8 cellular contexts compared by ENCODE assay signal in the genomic region with DNA sequence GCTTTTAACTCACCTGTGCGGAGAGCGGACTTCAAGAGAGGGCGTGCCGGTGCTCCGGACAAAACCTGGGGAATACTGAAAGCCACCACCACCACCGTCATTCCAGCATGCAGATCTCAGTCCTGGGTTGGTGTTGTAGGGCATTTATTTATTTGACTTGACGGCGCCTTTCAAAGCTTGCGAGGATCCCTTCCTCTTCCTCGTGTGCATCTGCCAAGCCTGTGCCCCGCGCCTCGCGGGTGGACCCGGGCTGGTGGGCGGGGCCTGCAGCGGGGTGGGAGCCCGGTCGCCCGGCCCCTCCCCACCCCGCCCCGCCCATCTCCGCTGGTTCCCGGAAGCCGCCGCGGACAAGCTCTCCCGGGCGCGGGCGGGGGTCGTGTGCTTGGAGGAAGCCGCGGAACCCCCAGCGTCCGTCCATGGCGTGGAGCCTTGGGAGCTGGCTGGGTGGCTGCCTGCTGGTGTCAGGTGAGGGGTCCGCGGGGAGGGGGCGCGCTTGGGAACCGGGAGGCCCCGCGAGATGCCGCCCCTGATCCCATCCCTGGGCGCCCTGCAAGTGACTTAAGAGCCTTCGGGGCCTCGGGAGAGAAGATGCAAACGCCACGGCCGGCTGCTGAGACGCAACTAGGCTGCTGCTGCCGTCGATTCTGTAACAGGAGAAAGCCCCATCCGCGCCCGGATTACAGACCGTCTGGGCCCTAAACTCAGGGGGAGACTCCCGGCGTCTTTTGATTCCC. TPM values are rescaled to one million over a fixed set of nuclear protein-coding genes. Genes with fewer than 3 reads are reported as not detected.
DNase-seq lines count a peak whose midpoint lies in the region; ATAC-seq and TF ChIP-seq lines count a peak whose summit lies in the region.

Gene IL10RB, plus strand, starts transcription at position 318 of the 734 bp plus-strand sequence. Its CDS starts 99 bp downstream, at position 417.

- 1 to 2% (median 1%) methylated on average over 44 to 60 of the region's 60 CpGs for WGBS in psoas muscle, 3 donors

- peak within 1 kb of the TSS; percentile 85 for H3K4me3 ChIP-seq in HAP-1
- H3K4me3 ChIP-seq in left ventricle myocardium inferior = peak within 1 kb of the TSS; percentile 95
- peak within 1 kb of the TSS; percentile 87 for H3K4me3 ChIP-seq in psoas muscle

- peak within 1 kb of the TSS; percentile 98 for H3K4me3 Mint-ChIP-seq in T-helper 17 cell

- peak; percentile 67 for DNase-seq in EH (ENCODE audit: low read depth)
- peak; percentile 42 to 81 for DNase-seq in HAP-1 (ENCODE audit: low spot score in 2 of 2)
- DNase-seq in NCI-H1105 (lab: John Stamatoyannopoulos, UW) = peak; percentile 75
- DNase-seq in T-helper 17 cell = peak; percentile 54 to 79 (median 74)
- DNase-seq in amniotic stem cell (lab: John Stamatoyannopoulos, UW) = peak; percentile 27
- peak; percentile 81 for DNase-seq in left ventricle myocardium inferior
- peak; percentile 78 to 82 for DNase-seq in psoas muscle
- DNase-seq in ureter (ENCODE audit: low spot score) = peak; percentile 61

- ATAC-seq in T-helper 17 cell (peak; percentile 79), psoas muscle (peak; percentile 79 to 94 (median 88))

- in situ Hi-C loops in HAP-1 (cut with MboI; ENCODE audit: low sequenced_read_pairs) = no loop called here

- no peaks in the 10 kb centered on the region for H3K27me3 Mint-ChIP-seq in T-helper 17 cell

- intact Hi-C loops in left ventricle myocardium inferior (cut with micrococcal nuclease) = no loop called here
- intact Hi-C loops in psoas muscle (cut with DNase I) = no loop called here

- no peak for TF ChIP-seq CTCF in left ventricle myocardium inferior (IDR thresholded peaks at IDR 0.05; ENCODE audit: borderline replicate concordance)
- no peak for TF ChIP-seq CTCF in psoas muscle (IDR thresholded peaks at IDR 0.05)

- 0 out of 2 replicates have a peak, but pooled peaks cover 2% of the 10 kb centered on the region for H3K4me1 ChIP-seq in HAP-1
- H3K4me1 ChIP-seq in left ventricle myocardium inferior = peaks cover 31% of the 10 kb centered on the region
- H3K4me1 ChIP-seq in psoas muscle = no peaks in the 10 kb centered on the region

- H3K4me1 Mint-ChIP-seq in T-helper 17 cell = peaks cover 44% of the 10 kb centered on the region

- H3K27me3 ChIP-seq in HAP-1 (ENCODE audit: low read depth) (no peaks in the 10 kb centered on the region), left ventricle myocardium inferior (ENCODE audit: low read depth) (no peaks in the 10 kb centered on the region), psoas muscle (ENCODE audit: insufficient read depth in 3 of 3, low read length in 2 of 3) (no peaks in the 10 kb centered on the region)

- peak within 1 kb of the TSS; percentile 90 for H3K27ac ChIP-seq in left ventricle myocardium inferior (replicated peaks)
- H3K27ac ChIP-seq in psoas muscle = peak within 1 kb of the TSS; percentile 79

- H3K9me3 ChIP-seq in HAP-1 = no peaks in the 10 kb centered on the region
- no peaks in the 10 kb centered on the region for H3K9me3 ChIP-seq in T-helper 17 cell (ENCODE audit: control insufficient read depth, low read length, poor library complexity, severe bottlenecking)
- H3K9me3 ChIP-seq in left ventricle myocardium inferior (replicated peaks) = no peaks in the 10 kb centered on the region
- no peaks in the 10 kb centered on the region for H3K9me3 ChIP-seq in psoas muscle

- H3K36me3 ChIP-seq in HAP-1 (replicated peaks) (peaks cover 8% of the 10 kb centered on the region; the same call in 1 of the 2 replicates), left ventricle myocardium inferior (peaks cover 32% of the 10 kb centered on the region), psoas muscle (ENCODE audit: insufficient read depth in 1 of 2, low read depth in 1 of 2) (peaks cover 0 to 19% of the 10 kb centered on the region in 2 donors)

- H3K36me3 Mint-ChIP-seq in T-helper 17 cell (ENCODE audit: low read depth) = peaks cover 8% of the 10 kb centered on the region

- H3K27ac Mint-ChIP-seq in T-helper 17 cell = peak within 1 kb of the TSS; percentile 97

RNA-seq across cellular contexts. Expression of gene IL10RB, which starts in this region (rescaled TPM):
- total RNA-seq in T-helper 17 cell (10 to 100 TPM; 17.0 to 18.9 TPM), left ventricle myocardium inferior (6.8 TPM), psoas muscle (1 to 10 TPM; 4.4 to 8.1 (median 6.6) TPM), ureter (32.9 TPM)
- polyA plus RNA-seq in psoas muscle = 1 to 10 TPM; 5.6 to 9.3 (median 8.5) TPM

Comparison
In these comparisons a context has a peak if more than half of its experiments do, and no peak if none do; other contexts are left out.
1. Peak in every context shown above with its lines: DNase-seq, ATAC-seq, H3K4me3 ChIP-seq and H3K27ac ChIP-seq.
2. DNase-seq: peak in every context shown above with its lines; median percentile 81 in left ventricle myocardium inferior; 80 in psoas muscle; 75 in NCI-H1105; 74 in T-helper 17 cell; 67 in EH; 62 in HAP-1; 61 in ureter; 27 in amniotic stem cell.